ENCODE assay signal across 1 cellular context in the genomic region with DNA sequence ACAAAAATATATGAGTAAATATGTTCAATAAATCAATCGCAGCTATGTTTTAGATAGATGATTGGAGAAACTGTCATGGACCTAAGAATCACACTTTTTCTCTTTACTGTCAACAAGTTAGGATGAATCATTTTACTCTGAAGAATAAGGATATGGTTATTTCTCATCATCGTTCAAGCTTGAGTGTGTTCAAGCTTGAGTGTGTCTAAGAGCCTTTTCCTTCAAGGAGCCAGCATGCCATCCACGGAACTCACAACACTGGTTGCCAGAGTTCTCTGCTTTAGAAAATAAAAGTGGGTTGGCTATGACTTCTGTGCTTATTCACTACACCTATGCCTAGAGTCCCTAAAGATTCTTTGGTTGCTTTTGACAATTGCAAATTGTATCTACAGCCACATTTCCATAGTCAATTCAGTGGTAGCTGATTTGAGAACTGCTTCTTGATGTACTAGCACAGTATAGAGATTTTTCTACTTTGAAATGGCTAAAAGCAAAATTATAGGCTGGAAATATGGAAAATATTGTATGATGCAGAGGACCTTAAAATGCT.
TF ChIP-seq lines count a peak whose summit lies in the region.

No MANE protein-coding gene starts in this region.

TF ChIP-seq in HepG2, 621 proteins besides CTCF, POLR2A, EP300 and RAD21 (continued from another document):
- TF ChIP-seq SNAPC2 (CRISPR knock-in tag; IDR thresholded peaks at IDR 0.05), result no peak
- TF ChIP-seq ZNF496 (CRISPR knock-in tag; IDR thresholded peaks at IDR 0.05; ENCODE audit: insufficient replicate concordance), result no peak
- no peak for TF ChIP-seq SIN3A (IDR thresholded peaks at IDR 0.05; ENCODE audit: borderline replicate concordance, low read depth, low read length)
- TF ChIP-seq ZNF839 (CRISPR knock-in tag; IDR thresholded peaks at IDR 0.05; ENCODE audit: borderline replicate concordance), result no peak
- TF ChIP-seq ZNF343 (CRISPR knock-in tag; IDR thresholded peaks at IDR 0.05), result no peak
- no peak for TF ChIP-seq ZNF768 (CRISPR knock-in tag; IDR thresholded peaks at IDR 0.05)
